23 cellular contexts compared by ENCODE assay signal in the genomic region with DNA sequence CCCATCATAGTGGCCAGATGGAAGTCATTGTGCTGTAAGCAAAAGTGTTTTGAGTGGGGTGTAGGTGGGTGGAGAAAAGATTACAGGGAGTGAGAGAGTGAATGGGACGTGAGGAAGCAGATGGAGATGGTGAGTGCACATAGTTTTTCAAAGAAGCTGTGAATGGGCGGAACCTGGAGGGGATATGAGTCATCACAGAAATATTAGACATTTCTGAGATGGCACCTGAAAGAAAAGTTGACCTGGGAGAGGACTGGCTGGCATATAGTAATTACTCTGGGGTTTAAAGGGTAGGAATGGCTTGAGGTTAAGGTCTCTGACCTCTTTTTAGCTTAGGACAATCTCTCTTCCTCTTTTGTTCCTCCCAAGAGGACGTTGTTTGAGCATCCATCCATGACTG. TPM values are rescaled to one million over a fixed set of nuclear protein-coding genes. Genes with fewer than 3 reads are reported as not detected.
DNase-seq lines count a peak whose midpoint lies in the region; ATAC-seq and TF ChIP-seq lines count a peak whose summit lies in the region.
"Had no signal": no experiment of that assay in that cellular context is flagged by ENCODE, and none has a peak within 500 bp of the region (broad histone marks: within the 10 kb centered on the region; RNA-seq: fewer than 3 reads in every experiment).

No MANE protein-coding gene starts in this region.

- no peak overlapping the region for H3K9ac ChIP-seq in GM23248
- H3K9ac ChIP-seq in PC-3 (ENCODE audit: low read length): no peak overlapping the region

- WGBS in GM23248 (ENCODE audit: low coverage in 1 of 2, low lambda C conversion rate in 2 of 2, missing lambda C conversion rate in 2 of 2), 2 experiments: 61 to 64% methylated on average over 3 of the region's 3 CpGs

- CTCF ChIA-PET in PC-3 (lab: Charles Lee): no interaction called here

- no peak overlapping the region for H3K4me2 ChIP-seq in GM23248 (ENCODE audit: unreplicated experiment)
- H3K4me2 ChIP-seq in PC-3 (ENCODE audit: low read length): no peak overlapping the region
- H3K4me2 ChIP-seq: hepatocyte, smooth muscle cell had no signal

- H3K79me2 ChIP-seq in GM23248 (ENCODE audit: insufficient read depth) (no peaks in the 10 kb centered on the region), PC-3 (ENCODE audit: low read length) (no peaks in the 10 kb centered on the region)
- H3K79me2 ChIP-seq: hepatocyte had no signal

- no peak overlapping the region for H2AFZ ChIP-seq in GM23248
- no peak overlapping the region for H2AFZ ChIP-seq in PC-3 (ENCODE audit: low read length)
- H2AFZ ChIP-seq: hepatocyte had no signal

- no peak for ATAC-seq in PC-3
- no peak for ATAC-seq in HG02852 (IDR thresholded peaks at IDR 0.05; ENCODE audit: unreplicated experiment)
- ATAC-seq in GM19351 (IDR thresholded peaks at IDR 0.05; ENCODE audit: unreplicated experiment): no peak
- ATAC-seq: effector memory CD8-positive, alpha-beta T cell; natural killer cell had no signal

- in situ Hi-C loops in GM23248 (cut with MboI): loop anchor here (25.0 kb wide), 1 partner anchor 442 kb away; the partner anchor contains the start of gene UTP20

- TF ChIP-seq CTCF in PC-3 (conservative IDR thresholded peaks at IDR 0.05; ENCODE audit: low read depth, low read length) (no peak), Peyer's patch (IDR thresholded peaks at IDR 0.05) (no peak)

- POLR2A ChIA-PET in PC-3 (lab: Charles Lee; ENCODE audit: unreplicated experiment): no interaction called here

- H3K27ac ChIP-seq in GM23248 (no peak overlapping the region), PC-3 (ENCODE audit: low read length) (no peak overlapping the region), Peyer's patch (no peak overlapping the region)
- H3K27ac ChIP-seq: hepatocyte, prostate gland had no signal

- H3K4me3 ChIP-seq in GM23248: no peak overlapping the region
- no peak overlapping the region for H3K4me3 ChIP-seq in PC-3 (ENCODE audit: low read length)
- H3K4me3 ChIP-seq in Peyer's patch: no peak overlapping the region
- H3K4me3 ChIP-seq: hepatocyte, prostate gland, smooth muscle cell had no signal

- no peaks in the 10 kb centered on the region for H3K27me3 ChIP-seq in GM23248 (replicated peaks; ENCODE audit: insufficient read depth)
- no peaks in the 10 kb centered on the region for H3K27me3 ChIP-seq in PC-3 (ENCODE audit: low read length)
- no peaks in the 10 kb centered on the region for H3K27me3 ChIP-seq in Peyer's patch
- H3K27me3 ChIP-seq: hepatocyte had no signal

- no TSS peak for BruUV-seq in PC-3 (replicated peaks; lab: Mats Ljungman, UMichigan)

- H3K9me3 ChIP-seq in GM23248 (ENCODE audit: low read depth) (no peaks in the 10 kb centered on the region), PC-3 (ENCODE audit: low read length) (no peaks in the 10 kb centered on the region), Peyer's patch (no peaks in the 10 kb centered on the region)
- H3K9me3 ChIP-seq: prostate gland had no signal

- no peaks in the 10 kb centered on the region for H3F3A ChIP-seq in GM23248 (ENCODE audit: insufficient read depth)
- no peaks in the 10 kb centered on the region for H3F3A ChIP-seq in PC-3 (ENCODE audit: low read length, unreplicated experiment)

- TF ChIP-seq POLR2A in Peyer's patch (IDR thresholded peaks at IDR 0.05): no peak

- H4K20me1 ChIP-seq in GM23248 (ENCODE audit: insufficient read depth) (no peaks in the 10 kb centered on the region), PC-3 (ENCODE audit: low read length) (no peaks in the 10 kb centered on the region)

- intact Hi-C loops in PC-3 (cut with micrococcal nuclease): no loop called here

- H3K36me3 ChIP-seq in GM23248 (ENCODE audit: low read depth): no peaks in the 10 kb centered on the region
- H3K36me3 ChIP-seq in PC-3 (ENCODE audit: low read depth, low read length): no peaks in the 10 kb centered on the region
- no peaks in the 10 kb centered on the region for H3K36me3 ChIP-seq in Peyer's patch
- H3K36me3 ChIP-seq: prostate gland had no signal

- peaks cover 14% of the 10 kb centered on the region for H3K4me1 ChIP-seq in GM23248 (ENCODE audit: insufficient read depth)
- peaks cover 3% of the 10 kb centered on the region; the same call in 1 of the 2 replicates for H3K4me1 ChIP-seq in PC-3 (ENCODE audit: insufficient read depth, low read length)
- no peaks in the 10 kb centered on the region for H3K4me1 ChIP-seq in Peyer's patch

- DNase-seq in COLO829 (ENCODE audit: low spot score) (peak; percentile 22), GM23248 (peak; percentile 27), PC-3 (peak; percentile 45), glomerular visceral epithelial cell (ENCODE audit: extremely low spot score) (peak; percentile 3), occipital lobe (lab: John Stamatoyannopoulos, UW) (no peak), Peyer's patch (no peak)
- DNase-seq: activated CD4-positive, alpha-beta T cell treated with anti-CD3 and anti-CD28 coated beads for 48 hours; activated CD8-positive, alpha-beta memory T cell treated with anti-CD3 and anti-CD28 coated beads, Interleukin-2, amount 50 U/mL, for 4 hours; activated naive CD4-positive, alpha-beta T cell; Calu3; cerebellar nuclear complex; effector memory CD8-positive, alpha-beta T cell; mesenchymal stem cell; natural killer cell; NCI-H1092 treated with DMSO at 0.1 percent for 48 hours; NCI-H2107; stimulated activated CD4-positive, alpha-beta T cell treated with anti-CD3 and anti-CD28 coated beads, Interleukin-4, amount 100 ng/mL, for 4 hours; substantia nigra had no signal

- H3K9me2 ChIP-seq in GM23248 (ENCODE audit: insufficient read depth) (no peaks in the 10 kb centered on the region), PC-3 (replicated peaks; ENCODE audit: low read length) (0 out of 2 replicates have a peak, but pooled peaks cover 3% of the 10 kb centered on the region)

RNA-seq across cellular contexts. Expression of gene ANO4, which starts 50.5 kb away (rescaled TPM):
- total RNA-seq in GM23248 (2014; rRNA removed; shearing (Covaris generic)): 4.8 and 6.6 TPM in 2 replicates
- 6.3 and 7.6 TPM in 2 replicates for polyA plus RNA-seq in GM23248 (2016; fragmentation: Nextera tagmentation; extraction: Ambion mirVana)
- not detected in 2 replicates for total RNA-seq in PC-3 (2014; rRNA removed)
- total RNA-seq in occipital lobe: 75.5 TPM
- total RNA-seq in Peyer's patch: 1 to 10 TPM in 1 of 4 donors, not detected in 3; 1.7 TPM
- total RNA-seq: natural killer cell had no signal

Comparison
In these comparisons a context has a peak if more than half of its experiments do, and no peak if none do; other contexts are left out.
1. DNase-seq: peak in COLO829 (single experiment), GM23248 (single experiment), PC-3 (single experiment) and glomerular visceral epithelial cell (single experiment); none in occipital lobe (single experiment) and Peyer's patch (0 of 3).
2. RNA of gene ANO4, which starts 50.5 kb away (total RNA-seq): 75.5 TPM in occipital lobe (single experiment); 4.8 to 6.6 TPM in GM23248, not detected in PC-3 and 1.7 TPM in Peyer's patch; every median in the first group is over 10 times any median in the second.